In the genomic region with DNA sequence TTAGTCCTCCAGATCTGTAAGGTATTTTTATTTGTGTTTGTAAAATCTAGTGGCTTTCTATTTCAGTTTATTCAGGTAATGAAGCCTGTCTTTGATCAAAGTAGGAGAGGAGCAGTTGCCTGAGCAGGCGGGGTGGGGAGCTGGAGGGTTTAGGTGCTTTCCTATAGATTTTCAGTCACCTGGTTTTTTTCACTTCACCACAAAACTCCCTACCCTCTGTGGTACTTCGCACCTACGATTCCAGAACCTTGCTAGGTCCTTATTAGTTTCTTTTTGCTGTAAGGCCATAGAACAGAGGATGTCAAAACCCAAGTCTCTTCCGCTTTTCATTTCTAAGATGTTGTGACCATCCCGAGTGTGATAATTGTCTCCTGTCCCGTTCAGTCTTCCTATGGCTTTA, we compare ENCODE assay signal across 14 cellular contexts. TPM values are rescaled to one million over a fixed set of nuclear protein-coding genes. Genes with fewer than 3 reads are reported as not detected.
DNase-seq lines count a peak whose midpoint lies in the region; ATAC-seq lines count a peak whose summit lies in the region.
"Had no signal": no experiment of that assay in that cellular context is flagged by ENCODE, and none has a peak within 500 bp of the region (broad histone marks: within the 10 kb centered on the region; RNA-seq: fewer than 3 reads in every experiment).

No MANE protein-coding gene starts in this region.

- peaks cover 21 to 70% of the 10 kb centered on the region in 2 donors for H3K36me3 Mint-ChIP-seq in activated naive CD4-positive, alpha-beta T cell treated with anti-CD3 and anti-CD28 coated beads, Interleukin-2, amount 50 U/mL, for 72 hours

- peak overlapping the region in 1 of 2 donors; percentile 74 for H3K27ac Mint-ChIP-seq in activated naive CD4-positive, alpha-beta T cell treated with anti-CD3 and anti-CD28 coated beads, Interleukin-2, amount 50 U/mL, for 72 hours
- H3K27ac Mint-ChIP-seq: mesothelial cell of epicardium had no signal

- peak overlapping the region; percentile 5 for H3K27ac ChIP-seq in temporal lobe (ENCODE audit: low read depth, low read length)
- H3K27ac ChIP-seq: pancreas had no signal

- no peaks in the 10 kb centered on the region for H3K9me3 Mint-ChIP-seq in activated naive CD4-positive, alpha-beta T cell treated with anti-CD3 and anti-CD28 coated beads, Interleukin-2, amount 50 U/mL, for 72 hours

- no peak for DNase-seq in activated naive CD4-positive, alpha-beta T cell treated with anti-CD3 and anti-CD28 coated beads, Interleukin-2, amount 50 U/mL, for 72 hours (ENCODE audit: low spot score in 2 of 2)
- no peak for DNase-seq in activated naive CD4-positive, alpha-beta T cell treated with anti-CD3 and anti-CD28 coated beads, Interleukin-2, amount 50 U/mL, for 16 hours
- DNase-seq in NK-92 (lab: John Stamatoyannopoulos, UW; ENCODE audit: unreplicated experiment) (no peak), COLO668 (lab: John Stamatoyannopoulos, UW; ENCODE audit: unreplicated experiment) (no peak), cerebellar nuclear complex (lab: John Stamatoyannopoulos, UW) (no peak)
- DNase-seq: activated CD4-positive, alpha-beta T cell treated with anti-CD3 and anti-CD28 coated beads, Interleukin-2, amount 50 U/mL, for 4 hours; dermis blood vessel endothelial cell; DMS153; pancreas had no signal

- peak; percentile 39 to 64 for ATAC-seq in activated naive CD4-positive, alpha-beta T cell treated with anti-CD3 and anti-CD28 coated beads, Interleukin-2, amount 50 U/mL, for 72 hours
- ATAC-seq in GM21717 (IDR thresholded peaks at IDR 0.05; ENCODE audit: unreplicated experiment) (peak; percentile 49), HG03378 (IDR thresholded peaks at IDR 0.05; ENCODE audit: unreplicated experiment) (peak; percentile 33)
- ATAC-seq: Panc1, pancreas had no signal

RNA-seq across cellular contexts. Expression of a gene that starts 26.6 kb away (rescaled TPM):
- total RNA-seq in activated naive CD4-positive, alpha-beta T cell treated with anti-CD3 and anti-CD28 coated beads, Interleukin-2, amount 50 U/mL, for 72 hours = 10 to 100 TPM; 12.1 to 41.2 TPM
- total RNA-seq in temporal lobe = 289 TPM
